In genomic region chr10:60414111-60414510, GRCh38 we compare ENCODE assay signal across 1 cellular context.
TF ChIP-seq lines count a peak whose summit lies in the region.

No MANE protein-coding gene starts in this region.

TF ChIP-seq in endothelial cell of umbilical vein, 7 proteins besides CTCF, POLR2A, EP300 and RAD21:
- no peak for TF ChIP-seq FOS (IDR thresholded peaks at IDR 0.05; ENCODE audit: borderline replicate concordance, insufficient read depth, low read length)
- TF ChIP-seq JUN (IDR thresholded peaks at IDR 0.05; ENCODE audit: borderline replicate concordance, insufficient read depth, insufficient read length, low read depth), result no peak
- TF ChIP-seq MYC (IDR thresholded peaks at IDR 0.05; ENCODE audit: low read depth, low read length), result no peak
- TF ChIP-seq POLR2AphosphoS5 (IDR thresholded peaks at IDR 0.05; ENCODE audit: insufficient read depth, low read depth, low read length), result no peak
- no peak for TF ChIP-seq MAX (IDR thresholded peaks at IDR 0.05; ENCODE audit: insufficient read depth, insufficient read length)
- no peak for TF ChIP-seq GATA2 (IDR thresholded peaks at IDR 0.05; ENCODE audit: insufficient read depth, insufficient read length, low read depth, low read length)
- TF ChIP-seq EZH2 (IDR thresholded peaks at IDR 0.05; ENCODE audit: borderline replicate concordance, low read depth, low read length, severe bottlenecking), result no peak
TF ChIP-seq in endothelial cell of umbilical vein: peak in this region for 0.
